In genomic region chr1:47440849-47441170, GRCh38 we compare ENCODE assay signal across 21 cellular contexts. TPM values are rescaled to one million over a fixed set of nuclear protein-coding genes. Genes with fewer than 3 reads are reported as not detected.
"Had no signal": no experiment of that assay in that cellular context is flagged by ENCODE, and none has a peak within 500 bp of the region (broad histone marks: within the 10 kb centered on the region; RNA-seq: fewer than 3 reads in every experiment).

No MANE protein-coding gene starts in this region.

- H3K36me3 ChIP-seq: vagina, WERI-Rb-1 had no signal

- ATAC-seq: activated naive CD4-positive, alpha-beta T cell treated with anti-CD3 and anti-CD28 coated beads, Interleukin-2, amount 50 U/mL, for 72 hours; natural killer cell; stimulated activated naive CD8-positive, alpha-beta T cell treated with anti-CD3 and anti-CD28 coated beads, Interleukin-15, Interleukin-2, amounts not matched to agents 100 U/mL and 50 U/mL, for 24 hours had no signal

- FAIRE-seq: colon had no signal

- H3K4me3 ChIP-seq: vagina had no signal

- H3K27ac ChIP-seq: vagina, WERI-Rb-1 had no signal

- H3K9me3 ChIP-seq: vagina had no signal

- DNase-seq: activated CD4-positive, alpha-beta T cell treated with anti-CD3 and anti-CD28 coated beads for 1 hour; activated CD4-positive, alpha-beta T cell treated with anti-CD3 and anti-CD28 coated beads, Interleukin-2, amount 50 U/mL, for 4 hours; activated gamma-delta T cell treated with Interleukin-2 at 50 U/mL for 16 hours; caudate nucleus; foreskin melanocyte; natural killer cell; stimulated activated naive CD8-positive, alpha-beta T cell treated with anti-CD3 and anti-CD28 coated beads, Interleukin-15, Interleukin-2, amounts not matched to agents 100 U/mL and 50 U/mL, for 24 hours; substantia nigra; trophoblast cell; WERI-Rb-1 had no signal

RNA-seq across cellular contexts. Expression of gene FOXD2, which starts 3.0 kb away (rescaled TPM):
- total RNA-seq: epithelial cell of proximal tubule had no signal

RNA-seq across cellular contexts. Expression of gene FOXE3, which starts 24.7 kb away (rescaled TPM):
- total RNA-seq: activated naive CD4-positive, alpha-beta T cell treated with anti-CD3 and anti-CD28 coated beads, Interleukin-2, amount 50 U/mL, for 72 hours; activated T-helper 1 cell treated with anti-CD3 and anti-CD28 coated beads, Interleukin-12 subunit alpha, Interleukin-12 subunit beta, Interleukin-2, Interleukin-4 antibody, amounts not matched to agents 30 ng/mL and 10 ng/mL and 1 ng/mL, durations not matched to agents 14 hours and 24 hours and 36 hours; epithelial cell of proximal tubule; fibroblast of lung; kidney epithelial cell; liver; mesenteric fat pad; natural killer cell; renal cortical epithelial cell; T-helper 2 cell treated with Interferon-gamma antibody and Interleukin-4, amounts not matched to agents 100 ng/mL and 5 ng/mL, for 36 hours; vagina had no signal
- polyA plus RNA-seq: fibroblast of lung, liver had no signal
